In the genomic region with DNA sequence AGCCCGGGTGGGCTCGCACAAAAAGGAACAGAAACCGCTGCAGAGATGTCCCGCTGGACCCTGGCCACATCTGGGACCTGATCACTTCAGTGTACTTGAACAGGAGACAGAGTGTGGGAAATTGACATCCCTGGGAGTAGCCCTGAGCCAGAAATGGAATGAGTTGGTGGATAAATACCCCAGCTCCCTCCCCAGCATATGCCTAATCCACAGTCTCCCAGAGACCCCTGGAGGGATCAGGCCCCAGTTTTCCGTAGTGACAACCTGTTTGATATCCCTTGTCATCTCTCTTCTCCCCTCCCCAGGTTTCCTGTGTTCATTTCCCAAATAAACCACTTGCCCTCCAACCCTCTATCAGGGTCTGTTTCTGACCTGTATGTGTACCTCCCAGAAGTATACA, we compare ENCODE assay signal across 8 cellular contexts.
"Had no signal": no experiment of that assay in that cellular context is flagged by ENCODE, and none has a peak within 500 bp of the region (broad histone marks: within the 10 kb centered on the region; RNA-seq: fewer than 3 reads in every experiment).

No MANE protein-coding gene starts in this region.

- H3K36me3 ChIP-seq: HAP-1 had no signal

- H3K9ac ChIP-seq: GM23248 had no signal

- H3K4me3 Mint-ChIP-seq: IgD-negative memory B cell had no signal

- H3K9me3 ChIP-seq: HAP-1 had no signal

- ATAC-seq: HCT116 had no signal

- FAIRE-seq: HTR-8/SVneo had no signal

- H2AFZ ChIP-seq: GM23248 had no signal

- H3K4me3 ChIP-seq: GM23248, HAP-1 had no signal

- DNase-seq: GM23248, GOT3, H7, KBM-7 had no signal

- H3K27me3 Mint-ChIP-seq: IgD-negative memory B cell had no signal

- H3K9me3 Mint-ChIP-seq: IgD-negative memory B cell had no signal

- H3K27ac ChIP-seq: GM23248 had no signal
